9 cellular contexts compared by ENCODE assay signal in the genomic region with DNA sequence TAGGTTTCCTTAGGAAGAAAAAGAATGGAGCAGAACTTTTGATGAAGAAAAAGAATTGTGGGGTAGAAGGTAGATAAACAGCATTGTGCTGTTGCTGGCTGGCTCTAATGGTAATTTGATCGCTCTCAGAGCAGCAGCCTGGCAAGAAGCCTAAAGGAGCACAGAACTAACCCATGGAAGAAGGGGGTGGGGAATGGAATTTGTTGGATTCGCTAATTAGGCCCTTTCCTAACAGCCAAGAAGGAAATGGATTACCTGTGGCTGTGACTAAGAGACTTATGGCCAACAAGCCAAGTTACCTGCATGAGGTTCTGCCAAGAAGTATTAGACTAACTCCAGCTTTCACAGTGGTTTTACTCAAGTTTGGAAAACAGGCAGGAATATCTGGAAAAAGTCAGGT.
DNase-seq lines count a peak whose midpoint lies in the region; ATAC-seq and TF ChIP-seq lines count a peak whose summit lies in the region.
"Had no signal": no experiment of that assay in that cellular context is flagged by ENCODE, and none has a peak within 500 bp of the region (broad histone marks: within the 10 kb centered on the region; RNA-seq: fewer than 3 reads in every experiment).

No MANE protein-coding gene starts in this region.

- H3K9me3 Mint-ChIP-seq in mesothelial cell of epicardium: no peaks in the 10 kb centered on the region
- H3K9me3 Mint-ChIP-seq in activated CD8-positive, alpha-beta memory T cell treated with anti-CD3 and anti-CD28 coated beads, Interleukin-2, amount 10 ng/mL, durations not matched to agents 7 days and 5 days (ENCODE audit: low read depth): no peaks in the 10 kb centered on the region

- no peak for TF ChIP-seq POLR2A in spleen (IDR thresholded peaks at IDR 0.05)

- ATAC-seq in HG02759 (IDR thresholded peaks at IDR 0.05; ENCODE audit: unreplicated experiment): no peak
- no peak for ATAC-seq in activated CD8-positive, alpha-beta memory T cell treated with anti-CD3 and anti-CD28 coated beads, Interleukin-2, amount 10 ng/mL, durations not matched to agents 7 days and 5 days
- no peak for ATAC-seq in GM21423 (IDR thresholded peaks at IDR 0.05; ENCODE audit: unreplicated experiment)

- TF ChIP-seq CTCF in cardiac fibroblast (IDR thresholded peaks at IDR 0.05; ENCODE audit: low read depth, low read length) (no peak), mesothelial cell of epicardium (IDR thresholded peaks at IDR 0.05; ENCODE audit: unreplicated experiment) (no peak), spleen (IDR thresholded peaks at IDR 0.05 in 8 of 11, conservative IDR thresholded peaks at IDR 0.05 in 3 of 11) (no peak)

- H3K27ac Mint-ChIP-seq in mesothelial cell of epicardium: peak overlapping the region; percentile 78
- H3K27ac Mint-ChIP-seq in activated CD8-positive, alpha-beta memory T cell treated with anti-CD3 and anti-CD28 coated beads, Interleukin-2, amount 10 ng/mL, durations not matched to agents 7 days and 5 days: no peak overlapping the region

- DNase-seq in EH (ENCODE audit: low read depth): peak; percentile 53
- peak; percentile 93 for DNase-seq in NCI-H2107 treated with DMSO at 0.1 percent for 48 hours (lab: John Stamatoyannopoulos, UW; ENCODE audit: unreplicated experiment)
- peak; percentile 34 to 70 for DNase-seq in cardiac fibroblast (ENCODE audit: low read depth in 2 of 2)
- peak in 1 of 2 experiments; percentile 40 for DNase-seq in mesothelial cell of epicardium (ENCODE audit: low spot score in 2 of 2, unreplicated experiment in 2 of 2)
- DNase-seq in activated CD8-positive, alpha-beta memory T cell treated with anti-CD3 and anti-CD28 coated beads, Interleukin-2, amount 10 ng/mL, durations not matched to agents 7 days and 5 days: no peak
- no peak for DNase-seq in spleen
- DNase-seq: activated CD4-positive, alpha-beta T cell treated with anti-CD3 and anti-CD28 coated beads, Interleukin-2, amount 50 U/mL, for 1 hour had no signal

- H3K9me3 ChIP-seq in spleen: peaks cover 0 to 4% (median 0%) of the 10 kb centered on the region in 8 donors

- H3K36me3 ChIP-seq in spleen: no peaks in the 10 kb centered on the region

- no peaks in the 10 kb centered on the region for H3K4me1 ChIP-seq in spleen

- H3K4me3 Mint-ChIP-seq in mesothelial cell of epicardium: no peak overlapping the region
- H3K4me3 Mint-ChIP-seq in activated CD8-positive, alpha-beta memory T cell treated with anti-CD3 and anti-CD28 coated beads, Interleukin-2, amount 10 ng/mL, durations not matched to agents 7 days and 5 days: no peak overlapping the region

- H3K4me3 ChIP-seq in cardiac fibroblast (replicated peaks in 1 of 2; ENCODE audit: low read depth in 2 of 2, low read length in 2 of 2): no peak overlapping the region
- no peak overlapping the region for H3K4me3 ChIP-seq in spleen

- no peak overlapping the region for H3K27ac ChIP-seq in spleen

- no peaks in the 10 kb centered on the region for H3K36me3 Mint-ChIP-seq in mesothelial cell of epicardium
- H3K36me3 Mint-ChIP-seq in activated CD8-positive, alpha-beta memory T cell treated with anti-CD3 and anti-CD28 coated beads, Interleukin-2, amount 10 ng/mL, durations not matched to agents 7 days and 5 days: peaks cover 1% of the 10 kb centered on the region

- no peaks in the 10 kb centered on the region for H3K27me3 Mint-ChIP-seq in mesothelial cell of epicardium (ENCODE audit: low read depth)
- no peaks in the 10 kb centered on the region for H3K27me3 Mint-ChIP-seq in activated CD8-positive, alpha-beta memory T cell treated with anti-CD3 and anti-CD28 coated beads, Interleukin-2, amount 10 ng/mL, durations not matched to agents 7 days and 5 days

- CTCF ChIA-PET in activated CD8-positive, alpha-beta memory T cell treated with anti-CD3 and anti-CD28 coated beads, Interleukin-2, amount 10 ng/mL, durations not matched to agents 7 days and 5 days (lab: Charles Lee): no interaction called here

- 61 to 75% (median 66%) methylated on average over 2 of the region's 2 CpGs for whole genome bisulfite sequencing in spleen, 5 donors

- intact Hi-C loops in spleen (cut with DNase I; ENCODE audit: low total_unique reads): no loop called here

- peaks cover 46% of the 10 kb centered on the region for H3K4me1 Mint-ChIP-seq in mesothelial cell of epicardium
- H3K4me1 Mint-ChIP-seq in activated CD8-positive, alpha-beta memory T cell treated with anti-CD3 and anti-CD28 coated beads, Interleukin-2, amount 10 ng/mL, durations not matched to agents 7 days and 5 days: no peaks in the 10 kb centered on the region

- H3K27me3 ChIP-seq in spleen (replicated peaks in 1 of 7): no peaks in the 10 kb centered on the region

Comparison
In these comparisons a context has a peak if more than half of its experiments do, and no peak if none do; other contexts are left out.
1. DNase-seq: peak in EH (single experiment), NCI-H2107 treated with DMSO at 0.1 percent for 48 hours (single experiment) and cardiac fibroblast (2 of 2); none in activated CD8-positive, alpha-beta memory T cell treated with anti-CD3 and anti-CD28 coated beads, Interleukin-2, amount 10 ng/mL, durations not matched to agents 7 days and 5 days (single experiment) and spleen (single experiment).